Comparison of ENCODE assay signal across 23 cellular contexts in the genomic region with DNA sequence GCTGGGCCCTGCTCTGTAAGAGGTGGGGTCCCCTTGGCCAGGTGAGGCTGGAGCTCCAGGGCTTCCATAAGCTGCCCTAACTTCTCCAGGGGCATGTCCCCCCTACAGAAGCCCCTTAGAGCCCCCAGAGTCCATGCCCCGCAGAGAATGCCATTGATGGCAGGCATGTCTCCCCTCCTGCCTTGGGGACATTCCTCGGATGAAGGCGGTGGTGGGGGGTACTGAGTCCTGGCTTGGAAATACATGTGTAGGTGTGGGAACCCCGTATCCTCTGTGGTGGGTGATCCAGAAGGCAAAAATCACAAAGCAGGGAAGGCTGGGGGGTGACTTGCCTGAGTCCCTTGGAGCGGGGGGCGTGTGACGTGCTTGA.
A peak's percentile ranks its signal among the peaks of the same experiment; 100 is the strongest.
DNase-seq lines count a peak whose midpoint lies in the region; ATAC-seq and TF ChIP-seq lines count a peak whose summit lies in the region.
"Had no signal": no experiment of that assay in that cellular context is flagged by ENCODE, and none has a peak within 500 bp of the region (broad histone marks: within the 10 kb centered on the region; RNA-seq: fewer than 3 reads in every experiment).

No MANE protein-coding gene starts in this region.

- no peak overlapping the region for H3K9ac ChIP-seq in mesenchymal stem cell (ENCODE audit: low read length)
- H3K9ac ChIP-seq: BLaER1 treated with 17β-estradiol and CSF1 and Interleukin-3, amounts not matched to agents 10 nM and 100 nM had no signal

- no peak overlapping the region for H3K4me3 Mint-ChIP-seq in immature natural killer cell
- H3K4me3 Mint-ChIP-seq: activated T-helper 17 cell treated with anti-CD3 and anti-CD28 coated beads, Interleukin-2, amount 50 U/mL, for 72 hours; mesothelial cell of epicardium; naive thymus-derived CD8-positive, alpha-beta T cell had no signal

- H3K4me1 ChIP-seq in right atrium auricular region = no peaks in the 10 kb centered on the region
- H3K4me1 ChIP-seq in ascending aorta = no peaks in the 10 kb centered on the region
- peaks cover 29% of the 10 kb centered on the region for H3K4me1 ChIP-seq in mesenchymal stem cell (ENCODE audit: control insufficient read depth, insufficient read depth, low read depth, low read length)
- H3K4me1 ChIP-seq: left ventricle myocardium inferior, pancreas had no signal

- no peaks in the 10 kb centered on the region for H3K79me1 ChIP-seq in mesenchymal stem cell (replicated peaks; ENCODE audit: low read length, poor library complexity, severe bottlenecking)

- no peak overlapping the region for H2AFZ ChIP-seq in mesenchymal stem cell (ENCODE audit: low read depth, low read length)

- H3K27ac Mint-ChIP-seq in immature natural killer cell = no peak overlapping the region
- H3K27ac Mint-ChIP-seq: mesothelial cell of epicardium; naive thymus-derived CD8-positive, alpha-beta T cell had no signal

- TF ChIP-seq CTCF in right atrium auricular region (IDR thresholded peaks at IDR 0.05) (no peak), ascending aorta (IDR thresholded peaks at IDR 0.05) (no peak)

- H4K8ac ChIP-seq in mesenchymal stem cell (ENCODE audit: low read length) = peak overlapping the region; percentile 51

- H3K4me1 Mint-ChIP-seq in immature natural killer cell = no peaks in the 10 kb centered on the region

- no peaks in the 10 kb centered on the region for H3K9me3 Mint-ChIP-seq in immature natural killer cell
- H3K9me3 Mint-ChIP-seq: activated T-helper 17 cell treated with anti-CD3 and anti-CD28 coated beads, Interleukin-2, amount 50 U/mL, for 72 hours had no signal

- no peak overlapping the region for H2BK5ac ChIP-seq in mesenchymal stem cell (ENCODE audit: low read depth, low read length, poor library complexity, severe bottlenecking)

- no peaks in the 10 kb centered on the region for H3K36me3 Mint-ChIP-seq in immature natural killer cell

- H3K18ac ChIP-seq in mesenchymal stem cell (ENCODE audit: low read depth in 1 of 2, low read length in 2 of 2) = peak overlapping the region; percentile 13 to 19

- DNase-seq in right atrium auricular region (ENCODE audit: low spot score) (peak; percentile 34), left cardiac atrium (no peak), ascending aorta (ENCODE audit: low spot score in 2 of 2) (peak; percentile 3 to 47), mesenchymal stem cell (no peak), NCI-H1436 (lab: John Stamatoyannopoulos, UW) (no peak), immature natural killer cell (no peak)
- DNase-seq: activated CD4-positive, alpha-beta T cell treated with anti-CD3 and anti-CD28 coated beads for 4 hours; COR-L47; left ventricle myocardium inferior; NCI-H1105 treated with DMSO at 0.1 percent for 48 hours; NCI-H2029 treated with DMSO at 0.1 percent for 48 hours; NCI-H2227 treated with DMSO at 0.1 percent for 48 hours; NCI-H748 treated with DMSO at 0.1 percent for 48 hours; retina; small intestine; T-helper 2 cell; trophoblast cell had no signal

- H2AK5ac ChIP-seq in mesenchymal stem cell (ENCODE audit: low read length, severe bottlenecking) = no peak overlapping the region

- H3K27me3 ChIP-seq in right atrium auricular region = no peaks in the 10 kb centered on the region
- no peaks in the 10 kb centered on the region for H3K27me3 ChIP-seq in ascending aorta
- peaks cover 0 to 14% of the 10 kb centered on the region in 2 experiments for H3K27me3 ChIP-seq in mesenchymal stem cell (ENCODE audit: control insufficient read depth in 1 of 2, insufficient read depth in 1 of 2, low read length in 2 of 2)
- H3K27me3 ChIP-seq: pancreas had no signal

- peaks cover 6 to 10% (median 7%) of the 10 kb centered on the region in 3 donors for H3K27me3 Mint-ChIP-seq in immature natural killer cell (ENCODE audit: low read depth in 3 of 3)
- H3K27me3 Mint-ChIP-seq: activated T-helper 17 cell treated with anti-CD3 and anti-CD28 coated beads, Interleukin-2, amount 50 U/mL, for 72 hours; naive thymus-derived CD8-positive, alpha-beta T cell had no signal

- H3K9me3 ChIP-seq in right atrium auricular region = no peaks in the 10 kb centered on the region
- no peaks in the 10 kb centered on the region for H3K9me3 ChIP-seq in ascending aorta
- no peaks in the 10 kb centered on the region for H3K9me3 ChIP-seq in mesenchymal stem cell (ENCODE audit: control insufficient read depth, low read length)
- H3K9me3 ChIP-seq: left ventricle myocardium inferior, pancreas had no signal

- H3K36me3 ChIP-seq in right atrium auricular region (no peaks in the 10 kb centered on the region), ascending aorta (no peaks in the 10 kb centered on the region), mesenchymal stem cell (ENCODE audit: control insufficient read depth in 1 of 2, insufficient read depth in 2 of 2, low read depth in 1 of 2, low read length in 2 of 2) (no peaks in the 10 kb centered on the region)
- H3K36me3 ChIP-seq: BLaER1 treated with 17β-estradiol and CSF1 and Interleukin-3, amounts not matched to agents 10 nM and 100 nM; left ventricle myocardium inferior; pancreas had no signal

- H2BK15ac ChIP-seq in mesenchymal stem cell (ENCODE audit: low read depth, poor library complexity, severe bottlenecking) = no peak overlapping the region

- no peak overlapping the region for H3K14ac ChIP-seq in mesenchymal stem cell (ENCODE audit: low read length in 2 of 2)

- H4K91ac ChIP-seq in mesenchymal stem cell (ENCODE audit: low read length) = no peak overlapping the region

- H3K27ac ChIP-seq in right atrium auricular region = no peak overlapping the region
- no peak overlapping the region for H3K27ac ChIP-seq in ascending aorta
- H3K27ac ChIP-seq in mesenchymal stem cell (ENCODE audit: low read length, poor library complexity, severe bottlenecking) = no peak overlapping the region
- H3K27ac ChIP-seq: BLaER1 treated with 17β-estradiol and CSF1 and Interleukin-3, amounts not matched to agents 10 nM and 100 nM; left ventricle myocardium inferior; pancreas had no signal

- WGBS in mesenchymal stem cell = 96% methylated on average over 7 of the region's 7 CpGs

- no peak for ATAC-seq in left cardiac atrium
- ATAC-seq in GM19328 (IDR thresholded peaks at IDR 0.05; ENCODE audit: unreplicated experiment) = no peak
- ATAC-seq: naive thymus-derived CD8-positive, alpha-beta T cell; pancreas had no signal

- H3K4me3 ChIP-seq in right atrium auricular region (no peak overlapping the region), ascending aorta (no peak overlapping the region), mesenchymal stem cell (ENCODE audit: insufficient read depth in 1 of 2, low read depth in 1 of 2, low read length in 2 of 2) (no peak overlapping the region)
- H3K4me3 ChIP-seq: BLaER1 treated with 17β-estradiol and CSF1 and Interleukin-3, amounts not matched to agents 10 nM and 100 nM; left ventricle myocardium inferior; pancreas had no signal

- no peak overlapping the region for H3K4ac ChIP-seq in mesenchymal stem cell (ENCODE audit: low read depth in 1 of 2, low read length in 2 of 2)

- H3K23ac ChIP-seq in mesenchymal stem cell (ENCODE audit: low read length in 2 of 2) = no peak overlapping the region

- H3K4me2 ChIP-seq in mesenchymal stem cell (ENCODE audit: low read length, poor library complexity, severe bottlenecking) = no peak overlapping the region

- H2BK120ac ChIP-seq in mesenchymal stem cell (ENCODE audit: low read depth, low read length) = no peak overlapping the region

- no peak overlapping the region for H2BK12ac ChIP-seq in mesenchymal stem cell (ENCODE audit: low read length in 2 of 2)

- intact Hi-C loops in left cardiac atrium (cut with DNase I) (no loop called here), ascending aorta (cut with DNase I) (no loop called here)

Comparison
In these comparisons a context has a peak if more than half of its experiments do, and no peak if none do; other contexts are left out.
1. DNase-seq: peak in right atrium auricular region (single experiment) and ascending aorta (2 of 2); none in left cardiac atrium (single experiment), mesenchymal stem cell (single experiment), NCI-H1436 (single experiment) and immature natural killer cell (0 of 3).